In genomic region chr13:40993119-40993518, GRCh38 we compare ENCODE assay signal across 8 cellular contexts. TPM values are rescaled to one million over a fixed set of nuclear protein-coding genes. Genes with fewer than 3 reads are reported as not detected.
DNase-seq lines count a peak whose midpoint lies in the region; ATAC-seq and TF ChIP-seq lines count a peak whose summit lies in the region.

No MANE protein-coding gene starts in this region.

- no peak overlapping the region for H3K23ac ChIP-seq in mesenchymal stem cell (ENCODE audit: low read length in 2 of 2)

- peaks cover 98% of the 10 kb centered on the region for H3K79me2 ChIP-seq in MM.1S (ENCODE audit: low read length)

- no peak for TF ChIP-seq CTCF in MM.1S (IDR thresholded peaks at IDR 0.05; ENCODE audit: low read length)
- no peak for TF ChIP-seq CTCF in mucosa of descending colon (IDR thresholded peaks at IDR 0.05)

- H3K27ac ChIP-seq in CD4-positive, alpha-beta memory T cell (ENCODE audit: low read depth, low read length) = peak overlapping the region; percentile 41
- H3K27ac ChIP-seq in MM.1S (ENCODE audit: low read length) = peak overlapping the region; percentile 62; the same call in 1 of the 2 replicates
- no peak overlapping the region for H3K27ac ChIP-seq in mesenchymal stem cell (ENCODE audit: low read length, poor library complexity, severe bottlenecking)

- no peak overlapping the region for H3K4me3 ChIP-seq in CD4-positive, alpha-beta memory T cell (ENCODE audit: low read length in 2 of 2)
- H3K4me3 ChIP-seq in MM.1S (ENCODE audit: low read length) = no peak overlapping the region
- H3K4me3 ChIP-seq in mucosa of descending colon = no peak overlapping the region
- H3K4me3 ChIP-seq in mesenchymal stem cell (ENCODE audit: insufficient read depth in 1 of 2, low read depth in 1 of 2, low read length in 2 of 2) = no peak overlapping the region

- no peak overlapping the region for H3K14ac ChIP-seq in mesenchymal stem cell (ENCODE audit: low read length in 2 of 2)

- ATAC-seq in activated CD8-positive, alpha-beta T cell treated with anti-CD3 and anti-CD28 coated beads, Interleukin-2, amount 10 ng/mL, durations not matched to agents 7 days and 5 days = no peak
- peak; percentile 27 for ATAC-seq in mucosa of descending colon
- no peak for ATAC-seq in activated CD4-positive, CD25-positive, alpha-beta regulatory T cell treated with anti-CD3 and anti-CD28 coated beads, Interleukin-2, amount 50 U/mL, for 24 hours

- H3K27me3 ChIP-seq in CD4-positive, alpha-beta memory T cell (ENCODE audit: insufficient read depth, low read length) = no peaks in the 10 kb centered on the region
- H3K27me3 ChIP-seq in MM.1S (replicated peaks; ENCODE audit: insufficient read depth, low read length) = no peaks in the 10 kb centered on the region
- H3K27me3 ChIP-seq in mesenchymal stem cell (ENCODE audit: control insufficient read depth in 1 of 2, insufficient read depth in 1 of 2, low read length in 2 of 2) = no peaks in the 10 kb centered on the region

- intact Hi-C loops in CD4-positive, alpha-beta memory T cell (cut with micrococcal nuclease) = no loop called here
- intact Hi-C loops in mucosa of descending colon (cut with DNase I, micrococcal nuclease) = no loop called here

- WGBS in mesenchymal stem cell = 93% methylated on average over 9 of the region's 10 CpGs

- no peak for DNase-seq in CD4-positive, alpha-beta memory T cell
- DNase-seq in MM.1S (peak; percentile 23), mucosa of descending colon (peak in 1 of 3 donors; percentile 46), mesenchymal stem cell (no peak), HUDEP-2 (lab: John Stamatoyannopoulos, UW; ENCODE audit: unreplicated experiment in 76 of 76) (no peak), 8988T (no peak)
- no peak for DNase-seq in activated CD8-positive, alpha-beta T cell treated with anti-CD3 and anti-CD28 coated beads, Interleukin-2, amount 10 ng/mL, durations not matched to agents 7 days and 5 days

- no peak overlapping the region for H2BK12ac ChIP-seq in mesenchymal stem cell (ENCODE audit: low read length in 2 of 2)

- no peak overlapping the region for H4K8ac ChIP-seq in mesenchymal stem cell (ENCODE audit: low read length)

- H3K79me1 ChIP-seq in mesenchymal stem cell (replicated peaks; ENCODE audit: low read length, poor library complexity, severe bottlenecking) = peaks cover 14% of the 10 kb centered on the region

- no peaks in the 10 kb centered on the region for H3K27me3 Mint-ChIP-seq in CD4-positive, alpha-beta memory T cell
- H3K27me3 Mint-ChIP-seq in activated CD8-positive, alpha-beta T cell treated with anti-CD3 and anti-CD28 coated beads, Interleukin-2, amount 10 ng/mL, durations not matched to agents 7 days and 5 days (ENCODE audit: low read depth) = no peaks in the 10 kb centered on the region

- H4K91ac ChIP-seq in mesenchymal stem cell (ENCODE audit: low read length) = no peak overlapping the region

- no peaks in the 10 kb centered on the region for H3K9me3 ChIP-seq in CD4-positive, alpha-beta memory T cell (ENCODE audit: control insufficient read depth in 1 of 2, low read length in 2 of 2)
- H3K9me3 ChIP-seq in MM.1S (replicated peaks; ENCODE audit: insufficient read depth, low read length) (no peaks in the 10 kb centered on the region), mucosa of descending colon (no peaks in the 10 kb centered on the region), mesenchymal stem cell (ENCODE audit: control insufficient read depth, low read length) (no peaks in the 10 kb centered on the region)

- no peak overlapping the region for H2AK5ac ChIP-seq in mesenchymal stem cell (ENCODE audit: low read length, severe bottlenecking)

- H3K4me2 ChIP-seq in MM.1S (ENCODE audit: low read depth, low read length) (no peak overlapping the region), mesenchymal stem cell (ENCODE audit: low read length, poor library complexity, severe bottlenecking) (no peak overlapping the region)

- no peak overlapping the region for H2AFZ ChIP-seq in MM.1S (ENCODE audit: low read length)
- H2AFZ ChIP-seq in mesenchymal stem cell (ENCODE audit: low read depth, low read length) = no peak overlapping the region

- peaks cover 11 to 25% of the 10 kb centered on the region in 2 donors for H3K36me3 Mint-ChIP-seq in CD4-positive, alpha-beta memory T cell
- H3K36me3 Mint-ChIP-seq in activated CD8-positive, alpha-beta T cell treated with anti-CD3 and anti-CD28 coated beads, Interleukin-2, amount 10 ng/mL, durations not matched to agents 7 days and 5 days (ENCODE audit: low read depth) = peaks cover 49% of the 10 kb centered on the region

- H3K9ac ChIP-seq in MM.1S (ENCODE audit: low read length) (no peak overlapping the region), mesenchymal stem cell (ENCODE audit: low read length) (no peak overlapping the region)

- peaks cover 32% of the 10 kb centered on the region for H3F3A ChIP-seq in MM.1S (ENCODE audit: insufficient read depth, low read length)

- H3K4me1 ChIP-seq in CD4-positive, alpha-beta memory T cell (ENCODE audit: insufficient read depth, low read length) = peaks cover 93% of the 10 kb centered on the region
- H3K4me1 ChIP-seq in MM.1S (ENCODE audit: low read length) (peaks cover 31% of the 10 kb centered on the region), mucosa of descending colon (ENCODE audit: low read depth) (peaks cover 61% of the 10 kb centered on the region), mesenchymal stem cell (ENCODE audit: control insufficient read depth, insufficient read depth, low read depth, low read length) (peaks cover 3% of the 10 kb centered on the region)

- H3K36me3 ChIP-seq in CD4-positive, alpha-beta memory T cell (ENCODE audit: insufficient read depth, low read length) = no peaks in the 10 kb centered on the region
- no peaks in the 10 kb centered on the region for H3K36me3 ChIP-seq in MM.1S (replicated peaks; ENCODE audit: insufficient read depth, low read length)
- peaks cover 5% of the 10 kb centered on the region for H3K36me3 ChIP-seq in mucosa of descending colon (ENCODE audit: low read depth)
- peaks cover 0 to 16% of the 10 kb centered on the region in 2 experiments for H3K36me3 ChIP-seq in mesenchymal stem cell (ENCODE audit: control insufficient read depth in 1 of 2, insufficient read depth in 2 of 2, low read depth in 1 of 2, low read length in 2 of 2)

- H4K20me1 ChIP-seq in MM.1S (ENCODE audit: insufficient read depth, low read length) = no peaks in the 10 kb centered on the region

- H2BK120ac ChIP-seq in mesenchymal stem cell (ENCODE audit: low read depth, low read length) = no peak overlapping the region

- POLR2A ChIA-PET in CD4-positive, alpha-beta memory T cell (lab: Charles Lee; ENCODE audit: partially characterized antibody) = interaction anchor here (0.8 to 2.5 kb wide), 11 partner anchors 9 to 72 kb away, joined by 3 to 12 read pairs (median 4); partner anchors contain the start of gene ELF1
- POLR2A ChIA-PET in activated CD8-positive, alpha-beta T cell treated with anti-CD3 and anti-CD28 coated beads, Interleukin-2, amount 10 ng/mL, durations not matched to agents 7 days and 5 days (lab: Charles Lee) = interaction anchor here (0.7 to 1.7 kb wide), 3 partner anchors 14 to 67 kb away, joined by 4 to 5 read pairs (median 4); no protein-coding TSS in a partner anchor

- peak overlapping the region in 5 of 8 donors; percentile 9 to 65 (median 38) for H3K4me3 Mint-ChIP-seq in CD4-positive, alpha-beta memory T cell
- H3K4me3 Mint-ChIP-seq in activated CD8-positive, alpha-beta T cell treated with anti-CD3 and anti-CD28 coated beads, Interleukin-2, amount 10 ng/mL, durations not matched to agents 7 days and 5 days = peak overlapping the region; percentile 5

- H2BK15ac ChIP-seq in mesenchymal stem cell (ENCODE audit: low read depth, poor library complexity, severe bottlenecking) = no peak overlapping the region

- H3K4me1 Mint-ChIP-seq in CD4-positive, alpha-beta memory T cell = peaks cover 54 to 87% (median 69%) of the 10 kb centered on the region in 4 donors
- H3K4me1 Mint-ChIP-seq in activated CD8-positive, alpha-beta T cell treated with anti-CD3 and anti-CD28 coated beads, Interleukin-2, amount 10 ng/mL, durations not matched to agents 7 days and 5 days (ENCODE audit: low read depth) = peaks cover 78% of the 10 kb centered on the region

- no peak overlapping the region for H3K18ac ChIP-seq in mesenchymal stem cell (ENCODE audit: low read depth in 1 of 2, low read length in 2 of 2)

- H3K4ac ChIP-seq in mesenchymal stem cell (ENCODE audit: low read depth in 1 of 2, low read length in 2 of 2) = no peak overlapping the region

- H3K9me2 ChIP-seq in MM.1S (replicated peaks; ENCODE audit: insufficient read depth, low read length) = no peaks in the 10 kb centered on the region

- peak overlapping the region; percentile 26 to 94 (median 85) for H3K27ac Mint-ChIP-seq in CD4-positive, alpha-beta memory T cell
- peak overlapping the region; percentile 87 for H3K27ac Mint-ChIP-seq in activated CD8-positive, alpha-beta T cell treated with anti-CD3 and anti-CD28 coated beads, Interleukin-2, amount 10 ng/mL, durations not matched to agents 7 days and 5 days

- H2BK5ac ChIP-seq in mesenchymal stem cell (ENCODE audit: low read depth, low read length, poor library complexity, severe bottlenecking) = no peak overlapping the region

- CTCF ChIA-PET in CD4-positive, alpha-beta memory T cell (lab: Charles Lee; ENCODE audit: partially characterized antibody) = interaction anchor here (1.2 to 14.4 kb wide), 14 partner anchors 10 to 216 kb away, joined by 3 to 123 read pairs (median 7); partner anchors contain the start of gene ELF1
- CTCF ChIA-PET in activated CD8-positive, alpha-beta T cell treated with anti-CD3 and anti-CD28 coated beads, Interleukin-2, amount 10 ng/mL, durations not matched to agents 7 days and 5 days (lab: Charles Lee) = interaction anchor here (1.0 to 5.9 kb wide), 11 partner anchors 9 to 216 kb away, joined by 3 to 32 read pairs (median 3); no protein-coding TSS in a partner anchor

- H3K9me3 Mint-ChIP-seq in CD4-positive, alpha-beta memory T cell = no peaks in the 10 kb centered on the region
- no peaks in the 10 kb centered on the region for H3K9me3 Mint-ChIP-seq in activated CD8-positive, alpha-beta T cell treated with anti-CD3 and anti-CD28 coated beads, Interleukin-2, amount 10 ng/mL, durations not matched to agents 7 days and 5 days (ENCODE audit: insufficient read depth)

RNA-seq across cellular contexts. Expression of gene ELF1, which starts 26.0 kb away (rescaled TPM):
- 100 to 1,000 TPM; 188 to 192 TPM for total RNA-seq in CD4-positive, alpha-beta memory T cell
- polyA plus RNA-seq in CD4-positive, alpha-beta memory T cell = 100 to 1,000 TPM; 136 to 149 TPM
- 100 to 1,000 TPM; 106 to 107 TPM for total RNA-seq in activated CD8-positive, alpha-beta T cell treated with anti-CD3 and anti-CD28 coated beads, Interleukin-2, amount 10 ng/mL, durations not matched to agents 7 days and 5 days
- total RNA-seq in mucosa of descending colon = 100 to 1,000 TPM in 1 of 3 donors, 10 to 100 TPM in 2; 80.2 to 111 (median 96.8) TPM
- polyA plus RNA-seq in mesenchymal stem cell (2013, experiment 1 of 2) = 50.1 TPM
- polyA plus RNA-seq in mesenchymal stem cell (2013, experiment 2 of 2) = 49.3 TPM
